4 cellular contexts compared by ENCODE assay signal in genomic region chr2:240732184-240732583, GRCh38. TPM values are rescaled to one million over a fixed set of nuclear protein-coding genes. Genes with fewer than 3 reads are reported as not detected.
"Had no signal": no experiment of that assay in that cellular context is flagged by ENCODE, and none has a peak within 500 bp of the region (broad histone marks: within the 10 kb centered on the region; RNA-seq: fewer than 3 reads in every experiment).

No MANE protein-coding gene starts in this region.

- DNase-seq: GDM1, GF-D8 had no signal

- H3K4me3 ChIP-seq: GM12878 had no signal

- ATAC-seq: GM12878 had no signal

RNA-seq across cellular contexts. Expression of gene AQP12A, which starts 40.5 kb away (rescaled TPM):
- total RNA-seq: G401, GM12878 had no signal

RNA-seq across cellular contexts. Expression of gene AQP12B, which starts 49.5 kb away (rescaled TPM):
- total RNA-seq: G401, GM12878 had no signal
